In the genomic region with DNA sequence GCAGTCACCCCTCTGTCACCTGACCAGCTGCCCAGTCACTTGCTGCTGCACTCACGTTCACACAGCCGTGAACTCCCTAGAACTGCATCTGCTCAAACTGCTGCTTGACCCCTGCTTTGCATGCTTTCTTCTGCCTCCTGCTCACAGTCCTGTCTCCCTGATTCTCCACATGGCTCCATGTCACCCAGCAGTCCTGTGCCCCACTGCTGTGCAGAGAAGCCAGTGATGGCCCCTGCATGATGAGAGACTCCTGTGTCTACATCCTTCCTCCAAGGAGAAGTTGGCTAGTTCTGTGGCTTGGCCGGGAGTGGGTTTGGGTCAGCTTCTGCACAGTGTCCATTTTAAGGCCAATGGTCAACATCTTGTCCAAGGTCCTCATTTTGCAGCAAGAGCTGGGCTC, we compare ENCODE assay signal across 26 cellular contexts.
"Had no signal": no experiment of that assay in that cellular context is flagged by ENCODE, and none has a peak within 500 bp of the region (broad histone marks: within the 10 kb centered on the region; RNA-seq: fewer than 3 reads in every experiment).

No MANE protein-coding gene starts in this region.

- H3K4me3 ChIP-seq: colonic mucosa, gastrocnemius medialis, heart left ventricle, hepatocyte, lung, ovary, psoas muscle, sigmoid colon, stomach, tibial artery had no signal

- DNase-seq: colonic mucosa; effector CD8-positive, alpha-beta T cell; endodermal cell; gastrocnemius medialis; heart left ventricle; kidney glomerular epithelial cell; left colon; left ventricle myocardium superior; natural killer cell; ovary; psoas muscle; right cardiac atrium; sigmoid colon; stimulated activated CD4-positive, alpha-beta T cell treated with anti-CD3 and anti-CD28 coated beads, Interleukin-2, amount 100 ng/mL, for 24 hours; stimulated activated CD4-positive, alpha-beta T cell treated with anti-CD3 and anti-CD28 coated beads, Interleukin-4, amount 100 ng/mL, for 24 hours; stimulated activated naive CD4-positive, alpha-beta T cell treated with Interleukin-2 at 50 U/mL for 16 hours; stomach; tibial artery had no signal

- ATAC-seq: esophagus mucosa; gastrocnemius medialis; heart left ventricle; left colon; left ventricle myocardium superior; natural killer cell; psoas muscle; right cardiac atrium; stimulated activated effector memory CD8-positive, alpha-beta T cell treated with anti-CD3 and anti-CD28 coated beads, Interleukin-12 subunit alpha, Interleukin-12 subunit beta, amount 100 ng/mL, for 72 hours had no signal

- H3K27ac Mint-ChIP-seq: dendritic cell treated with granulocyte-macrophage colony-stimulating factor and Interleukin-4, amounts not matched to agents 40 ng/mL and 50 ng/mL, for 4 days; memory B cell; natural killer cell; stimulated activated effector memory CD8-positive, alpha-beta T cell treated with anti-CD3 and anti-CD28 coated beads, Interleukin-12 subunit alpha, Interleukin-12 subunit beta, amount 100 ng/mL, for 72 hours; type B pancreatic cell had no signal

- H3K9me3 ChIP-seq: colonic mucosa, gastrocnemius medialis, heart left ventricle, ovary, psoas muscle, sigmoid colon, stomach, tibial artery had no signal

- H3K36me3 Mint-ChIP-seq: memory B cell; natural killer cell; stimulated activated effector memory CD8-positive, alpha-beta T cell treated with anti-CD3 and anti-CD28 coated beads, Interleukin-12 subunit alpha, Interleukin-12 subunit beta, amount 100 ng/mL, for 72 hours; type B pancreatic cell had no signal

- H3K27ac ChIP-seq: colonic mucosa, epithelial cell of prostate, gastrocnemius medialis, heart left ventricle, hepatocyte, ovary, psoas muscle, sigmoid colon, stomach, tibial artery had no signal

- H3K4me3 Mint-ChIP-seq: dendritic cell treated with granulocyte-macrophage colony-stimulating factor and Interleukin-4, amounts not matched to agents 40 ng/mL and 50 ng/mL, for 4 days; endodermal cell; memory B cell; natural killer cell; stimulated activated effector memory CD8-positive, alpha-beta T cell treated with anti-CD3 and anti-CD28 coated beads, Interleukin-12 subunit alpha, Interleukin-12 subunit beta, amount 100 ng/mL, for 72 hours; type B pancreatic cell had no signal

- H3K36me3 ChIP-seq: colonic mucosa, gastrocnemius medialis, heart left ventricle, ovary, sigmoid colon, tibial artery had no signal

- H3K79me2 ChIP-seq: hepatocyte had no signal

- H3K27me3 Mint-ChIP-seq: memory B cell, type B pancreatic cell had no signal

- H2AFZ ChIP-seq: hepatocyte had no signal

- H3K4me2 ChIP-seq: hepatocyte had no signal

- H3K9me3 Mint-ChIP-seq: dendritic cell treated with granulocyte-macrophage colony-stimulating factor and Interleukin-4, amounts not matched to agents 40 ng/mL and 50 ng/mL, for 4 days; endodermal cell; memory B cell; natural killer cell; stimulated activated effector memory CD8-positive, alpha-beta T cell treated with anti-CD3 and anti-CD28 coated beads, Interleukin-12 subunit alpha, Interleukin-12 subunit beta, amount 100 ng/mL, for 72 hours; type B pancreatic cell had no signal

- H3K27me3 ChIP-seq: colonic mucosa, gastrocnemius medialis, heart left ventricle, hepatocyte, ovary, sigmoid colon, stomach, tibial artery had no signal

- H3K4me1 ChIP-seq: colonic mucosa had no signal
